16 cellular contexts compared by ENCODE assay signal in the genomic region with DNA sequence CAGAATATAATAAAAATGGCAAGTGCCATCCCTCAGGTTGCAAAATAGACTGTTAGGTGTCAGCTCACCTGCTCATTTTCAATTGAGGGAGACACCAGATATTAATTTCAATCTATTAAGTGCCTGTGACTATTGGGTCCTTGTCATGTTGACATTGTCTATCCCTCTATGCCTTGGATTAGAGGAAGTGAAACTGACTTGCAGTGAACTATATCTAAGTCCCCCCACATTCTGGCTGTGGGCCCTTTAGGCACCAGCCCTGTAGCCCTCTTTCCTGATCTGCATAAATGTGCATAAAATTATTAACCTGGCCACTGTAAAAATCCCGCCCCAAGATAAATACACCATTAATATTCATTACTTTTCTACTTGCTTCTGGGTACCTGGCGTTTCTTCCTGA.
DNase-seq lines count a peak whose midpoint lies in the region; ATAC-seq and TF ChIP-seq lines count a peak whose summit lies in the region.
"Had no signal": no experiment of that assay in that cellular context is flagged by ENCODE, and none has a peak within 500 bp of the region (broad histone marks: within the 10 kb centered on the region; RNA-seq: fewer than 3 reads in every experiment).

No MANE protein-coding gene starts in this region.

- no peaks in the 10 kb centered on the region for H3K36me3 ChIP-seq in body of pancreas (replicated peaks in 1 of 2; ENCODE audit: insufficient read depth in 1 of 2, low read depth in 2 of 2)

- no peak for TF ChIP-seq POLR2A in body of pancreas (IDR thresholded peaks at IDR 0.05)

- intact Hi-C loops in body of pancreas (cut with DNase I) = no loop called here

- DNase-seq in GM19238 (ENCODE audit: insufficient read length, low spot score) (peak; percentile 8), neural crest cell (ENCODE audit: low read depth, low spot score) (no peak), NCI-H1694 treated with DMSO at 0.1 percent for 48 hours (lab: John Stamatoyannopoulos, UW) (no peak), body of pancreas (no peak)
- DNase-seq in activated naive CD8-positive, alpha-beta T cell treated with anti-CD3 and anti-CD28 coated beads for 36 hours = no peak
- no peak for DNase-seq in activated effector memory CD4-positive, alpha-beta T cell treated with Interleukin-2 at 50 U/mL for 16 hours
- DNase-seq: CD8-positive, alpha-beta T cell; GOT3; NCI-H1417; NCI-H526 treated with DMSO at 0.1 percent for 48 hours; SK-N-SH; stimulated activated CD4-positive, alpha-beta T cell treated with anti-CD3 and anti-CD28 coated beads, Interleukin-4, amount 100 ng/mL, for 24 hours had no signal

- TF ChIP-seq CTCF in neural crest cell (conservative IDR thresholded peaks at IDR 0.05) (no peak), body of pancreas (IDR thresholded peaks at IDR 0.05) (no peak)

- no peaks in the 10 kb centered on the region for H3K9me3 ChIP-seq in body of pancreas
- H3K9me3 ChIP-seq: SK-N-SH had no signal

- no peaks in the 10 kb centered on the region for H3K36me3 Mint-ChIP-seq in neural crest cell (ENCODE audit: low read depth)
- no peaks in the 10 kb centered on the region for H3K36me3 Mint-ChIP-seq in activated naive CD8-positive, alpha-beta T cell treated with anti-CD3 and anti-CD28 coated beads for 36 hours
- H3K36me3 Mint-ChIP-seq: CD8-positive, alpha-beta T cell had no signal

- H3K27me3 ChIP-seq in body of pancreas = no peaks in the 10 kb centered on the region

- H3K4me1 Mint-ChIP-seq in neural crest cell = peaks cover 4% of the 10 kb centered on the region
- H3K4me1 Mint-ChIP-seq in activated naive CD8-positive, alpha-beta T cell treated with anti-CD3 and anti-CD28 coated beads for 36 hours = peaks cover 5% of the 10 kb centered on the region

- peak overlapping the region; percentile 36 for H3K27ac Mint-ChIP-seq in neural crest cell (ENCODE audit: unreplicated experiment)
- no peak overlapping the region for H3K27ac Mint-ChIP-seq in activated naive CD8-positive, alpha-beta T cell treated with anti-CD3 and anti-CD28 coated beads for 36 hours
- H3K27ac Mint-ChIP-seq: activated T-helper 2 cell treated with anti-CD3 and anti-CD28 coated beads, Interferon-gamma antibody, Interleukin-2, Interleukin-4, amounts not matched to agents 10 μg/mL and 5 μg/mL and 100 μg/mL, durations not matched to agents 14 hours and 24 hours and 36 hours; CD8-positive, alpha-beta T cell had no signal

- no peak overlapping the region for H3K27ac ChIP-seq in body of pancreas
- H3K27ac ChIP-seq: epithelial cell of prostate had no signal

- H3K4me3 Mint-ChIP-seq in neural crest cell = no peak overlapping the region
- H3K4me3 Mint-ChIP-seq in activated naive CD8-positive, alpha-beta T cell treated with anti-CD3 and anti-CD28 coated beads for 36 hours = no peak overlapping the region
- H3K4me3 Mint-ChIP-seq: CD8-positive, alpha-beta T cell had no signal

- H3K27me3 Mint-ChIP-seq in neural crest cell (ENCODE audit: low read depth) = no peaks in the 10 kb centered on the region
- peaks cover 4% of the 10 kb centered on the region for H3K27me3 Mint-ChIP-seq in activated naive CD8-positive, alpha-beta T cell treated with anti-CD3 and anti-CD28 coated beads for 36 hours

- no peaks in the 10 kb centered on the region for H3K9me3 Mint-ChIP-seq in neural crest cell
- H3K9me3 Mint-ChIP-seq in activated naive CD8-positive, alpha-beta T cell treated with anti-CD3 and anti-CD28 coated beads for 36 hours = no peaks in the 10 kb centered on the region
- H3K9me3 Mint-ChIP-seq: CD8-positive, alpha-beta T cell had no signal

- H3K4me3 ChIP-seq in body of pancreas = no peak overlapping the region

- WGBS in body of pancreas, 2 donors = 51 to 58% methylated on average over 2 of the region's 2 CpGs

- ATAC-seq in HG02610 (IDR thresholded peaks at IDR 0.05; ENCODE audit: unreplicated experiment) (peak; percentile 67), HG03442 (IDR thresholded peaks at IDR 0.05; ENCODE audit: unreplicated experiment) (peak; percentile 84), body of pancreas (no peak)
- ATAC-seq: CD8-positive, alpha-beta T cell had no signal

- peaks cover 4% of the 10 kb centered on the region for H3K4me1 ChIP-seq in body of pancreas
